ENCODE assay signal across 21 cellular contexts in genomic region chr4:112557676-112558411, GRCh38. TPM values are rescaled to one million over a fixed set of nuclear protein-coding genes. Genes with fewer than 3 reads are reported as not detected.
"Had no signal": no experiment of that assay in that cellular context is flagged by ENCODE, and none has a peak within 500 bp of the region (broad histone marks: within the 10 kb centered on the region; RNA-seq: fewer than 3 reads in every experiment).

No MANE protein-coding gene starts in this region.

- DNase-seq: activated CD4-positive, alpha-beta memory T cell treated with anti-CD3 and anti-CD28 coated beads, Interleukin-2, amount 10 ng/mL, durations not matched to agents 7 days and 5 days; activated CD4-positive, alpha-beta T cell treated with anti-CD3 and anti-CD28 coated beads for 48 hours; activated CD4-positive, CD25-positive, alpha-beta regulatory T cell; activated CD8-positive, alpha-beta memory T cell treated with anti-CD3 and anti-CD28 coated beads, Interleukin-2, amount 10 ng/mL, durations not matched to agents 7 days and 5 days; activated naive CD4-positive, alpha-beta T cell; activated naive CD8-positive, alpha-beta T cell treated with anti-CD3 and anti-CD28 coated beads for 36 hours; cerebellar nuclear complex; effector CD4-positive, alpha-beta T cell; foreskin fibroblast; mesenchymal stem cell; naive thymus-derived CD8-positive, alpha-beta T cell; sigmoid colon; stimulated activated naive B cell treated with anti-CD40 and anti-IgM and Interleukin-4, amounts not matched to agents 10 μg/mL and 1 μg/mL and 100 μg/mL, for 72 hours; T-cell; upper lobe of right lung had no signal

- H3K27ac ChIP-seq: parathyroid adenoma, sigmoid colon, upper lobe of right lung had no signal

- H3K4me3 ChIP-seq: sigmoid colon, upper lobe of right lung had no signal

- H3K9me3 ChIP-seq: sigmoid colon, upper lobe of right lung had no signal

- ATAC-seq: activated CD8-positive, alpha-beta memory T cell treated with anti-CD3 and anti-CD28 coated beads, Interleukin-2, amount 10 ng/mL, durations not matched to agents 7 days and 5 days; activated T-helper 17 cell treated with anti-CD3 and anti-CD28 coated beads, Interleukin-2, amount 50 U/mL, for 72 hours; esophagus mucosa; naive thymus-derived CD8-positive, alpha-beta T cell; stimulated activated naive B cell treated with anti-CD40 and anti-IgM and Interleukin-4, amounts not matched to agents 10 μg/mL and 1 μg/mL and 100 μg/mL, for 72 hours; T-cell; upper lobe of right lung had no signal

- H3K9ac ChIP-seq: parathyroid adenoma had no signal

- H3K27me3 ChIP-seq: sigmoid colon, upper lobe of right lung had no signal

- H3K4me1 ChIP-seq: parathyroid adenoma, sigmoid colon, upper lobe of right lung had no signal

- H3K36me3 ChIP-seq: sigmoid colon, upper lobe of right lung had no signal

RNA-seq across cellular contexts. Expression of gene NEUROG2, which starts 41.9 kb away (rescaled TPM):
- total RNA-seq: activated CD4-positive, alpha-beta memory T cell treated with anti-CD3 and anti-CD28 coated beads, Interleukin-2, amount 10 ng/mL, durations not matched to agents 7 days and 5 days; activated naive CD8-positive, alpha-beta T cell treated with anti-CD3 and anti-CD28 coated beads for 36 hours; activated T-helper 17 cell treated with anti-CD3 and anti-CD28 coated beads, Interleukin-2, amount 50 U/mL, for 72 hours; bronchial epithelial cell; esophagus mucosa; glomerular endothelial cell; liver; naive thymus-derived CD8-positive, alpha-beta T cell; sigmoid colon; T-cell; upper lobe of right lung had no signal
